1 cellular context compared by ENCODE assay signal in genomic region chr5:75079346-75079745, GRCh38. TPM values are rescaled to one million over a fixed set of nuclear protein-coding genes. Genes with fewer than 3 reads are reported as not detected.
"Had no signal": no experiment of that assay in that cellular context is flagged by ENCODE, and none has a peak within 500 bp of the region (broad histone marks: within the 10 kb centered on the region; RNA-seq: fewer than 3 reads in every experiment).

No MANE protein-coding gene starts in this region.

RNA-seq across cellular contexts. Expression of gene GCNT4, which starts 27.0 kb away (rescaled TPM):
- polyA plus RNA-seq: neural cell had no signal
